ENCODE assay signal across 9 cellular contexts in genomic region chr1:41678141-41678878, GRCh38.
A peak's percentile ranks its signal among the peaks of the same experiment; 100 is the strongest.
DNase-seq lines count a peak whose midpoint lies in the region; ATAC-seq lines count a peak whose summit lies in the region.
"Had no signal": no experiment of that assay in that cellular context is flagged by ENCODE, and none has a peak within 500 bp of the region (broad histone marks: within the 10 kb centered on the region; RNA-seq: fewer than 3 reads in every experiment).

No MANE protein-coding gene starts in this region.

- DNase-seq in NOMO-1 treated with DMSO at 0.1 percent for 48 hours (lab: John Stamatoyannopoulos, UW; ENCODE audit: unreplicated experiment) = peak; percentile 60
- DNase-seq in fibroblast of gingiva (ENCODE audit: low read depth) = peak; percentile 62
- no peak for DNase-seq in foreskin melanocyte
- DNase-seq: activated T-cell treated with anti-CD3 and anti-CD28 coated beads, Interleukin-2, amount 50 U/mL, for 4 hours had no signal

- peak overlapping the region; percentile 70 for H3K27ac Mint-ChIP-seq in stimulated activated memory B cell treated with anti-CD40 and anti-IgM and Interleukin-4, amounts not matched to agents 10 μg/mL and 1 μg/mL and 100 μg/mL, for 72 hours

- H3K36me3 Mint-ChIP-seq in stimulated activated memory B cell treated with anti-CD40 and anti-IgM and Interleukin-4, amounts not matched to agents 10 μg/mL and 1 μg/mL and 100 μg/mL, for 72 hours = no peaks in the 10 kb centered on the region

- H3K27me3 Mint-ChIP-seq in stimulated activated memory B cell treated with anti-CD40 and anti-IgM and Interleukin-4, amounts not matched to agents 10 μg/mL and 1 μg/mL and 100 μg/mL, for 72 hours = no peaks in the 10 kb centered on the region

- H3K9me3 Mint-ChIP-seq in stimulated activated memory B cell treated with anti-CD40 and anti-IgM and Interleukin-4, amounts not matched to agents 10 μg/mL and 1 μg/mL and 100 μg/mL, for 72 hours = no peaks in the 10 kb centered on the region
- H3K9me3 Mint-ChIP-seq: activated T-cell treated with anti-CD3 and anti-CD28 coated beads, Interleukin-2, amount 50 U/mL, for 4 hours had no signal

- peak; percentile 52 for ATAC-seq in GM19395 (IDR thresholded peaks at IDR 0.05; ENCODE audit: unreplicated experiment)
- peak; percentile 89 for ATAC-seq in stimulated activated memory B cell treated with anti-CD40 and anti-IgM and Interleukin-4, amounts not matched to agents 10 μg/mL and 1 μg/mL and 100 μg/mL, for 72 hours
- no peak for ATAC-seq in HG02678 (IDR thresholded peaks at IDR 0.05; ENCODE audit: unreplicated experiment)
- no peak for ATAC-seq in GM21515 (IDR thresholded peaks at IDR 0.05; ENCODE audit: unreplicated experiment)
- no peak for ATAC-seq in GM21360 (IDR thresholded peaks at IDR 0.05; ENCODE audit: unreplicated experiment)

- H3K4me3 Mint-ChIP-seq in stimulated activated memory B cell treated with anti-CD40 and anti-IgM and Interleukin-4, amounts not matched to agents 10 μg/mL and 1 μg/mL and 100 μg/mL, for 72 hours = no peak overlapping the region
- H3K4me3 Mint-ChIP-seq: activated T-cell treated with anti-CD3 and anti-CD28 coated beads, Interleukin-2, amount 50 U/mL, for 4 hours had no signal

- peaks cover 70% of the 10 kb centered on the region for H3K4me1 Mint-ChIP-seq in stimulated activated memory B cell treated with anti-CD40 and anti-IgM and Interleukin-4, amounts not matched to agents 10 μg/mL and 1 μg/mL and 100 μg/mL, for 72 hours

Comparison
In these comparisons a context has a peak if more than half of its experiments do, and no peak if none do; other contexts are left out.
1. ATAC-seq: peak in GM19395 (single experiment) and stimulated activated memory B cell treated with anti-CD40 and anti-IgM and Interleukin-4, amounts not matched to agents 10 μg/mL and 1 μg/mL and 100 μg/mL, for 72 hours (single experiment); none in HG02678 (single experiment), GM21515 (single experiment) and GM21360 (single experiment).